Comparison of ENCODE assay signal across 17 cellular contexts in genomic region chr1:42320689-42321088, GRCh38. TPM values are rescaled to one million over a fixed set of nuclear protein-coding genes. Genes with fewer than 3 reads are reported as not detected.
DNase-seq lines count a peak whose midpoint lies in the region; ATAC-seq and TF ChIP-seq lines count a peak whose summit lies in the region.
"Had no signal": no experiment of that assay in that cellular context is flagged by ENCODE, and none has a peak within 500 bp of the region (broad histone marks: within the 10 kb centered on the region; RNA-seq: fewer than 3 reads in every experiment).

No MANE protein-coding gene starts in this region.

- peak overlapping the region; percentile 84 for H3K27ac Mint-ChIP-seq in CD8-positive, alpha-beta T cell
- H3K27ac Mint-ChIP-seq in effector memory CD8-positive, alpha-beta T cell, result peak overlapping the region; percentile 88 to 90
- H3K27ac Mint-ChIP-seq in natural killer cell, result peak overlapping the region; percentile 90

- peak overlapping the region; percentile 88 for H3K4me2 ChIP-seq in BLaER1
- H3K4me2 ChIP-seq: KMS-11 had no signal

- H3K4me3 ChIP-seq in BLaER1, result no peak overlapping the region
- no peak overlapping the region for H3K4me3 ChIP-seq in CD8-positive, alpha-beta T cell (ENCODE audit: low read depth, low read length)
- H3K4me3 ChIP-seq: colonic mucosa had no signal

- no peaks in the 10 kb centered on the region for H3K9me3 Mint-ChIP-seq in CD8-positive, alpha-beta T cell
- H3K9me3 Mint-ChIP-seq in effector memory CD8-positive, alpha-beta T cell, result no peaks in the 10 kb centered on the region
- H3K9me3 Mint-ChIP-seq in natural killer cell, result no peaks in the 10 kb centered on the region

- H3K9me3 ChIP-seq in BLaER1, result no peaks in the 10 kb centered on the region
- H3K9me3 ChIP-seq in CD8-positive, alpha-beta T cell (ENCODE audit: low read length), result no peaks in the 10 kb centered on the region
- H3K9me3 ChIP-seq: colonic mucosa had no signal

- H3K36me3 Mint-ChIP-seq in CD8-positive, alpha-beta T cell, result peaks cover 11% of the 10 kb centered on the region
- H3K36me3 Mint-ChIP-seq in effector memory CD8-positive, alpha-beta T cell (ENCODE audit: insufficient read depth), result no peaks in the 10 kb centered on the region
- no peaks in the 10 kb centered on the region for H3K36me3 Mint-ChIP-seq in natural killer cell

- H3K4me1 Mint-ChIP-seq in CD8-positive, alpha-beta T cell (ENCODE audit: low read depth), result peaks cover 89% of the 10 kb centered on the region
- H3K4me1 Mint-ChIP-seq in effector memory CD8-positive, alpha-beta T cell (ENCODE audit: low read depth in 2 of 2), result peaks cover 55 to 78% of the 10 kb centered on the region in 2 donors
- peaks cover 82 to 84% of the 10 kb centered on the region in 2 donors for H3K4me1 Mint-ChIP-seq in natural killer cell

- peak overlapping the region; percentile 52; the same call in 1 of the 2 replicates for H3K27ac ChIP-seq in BLaER1
- H3K27ac ChIP-seq in CD8-positive, alpha-beta T cell (ENCODE audit: low read depth, low read length), result no peak overlapping the region
- H3K27ac ChIP-seq: C4-2B, colonic mucosa, KMS-11 had no signal

- H3K27me3 ChIP-seq in BLaER1, result no peaks in the 10 kb centered on the region
- no peaks in the 10 kb centered on the region for H3K27me3 ChIP-seq in CD8-positive, alpha-beta T cell (ENCODE audit: insufficient read depth, low read length)
- H3K27me3 ChIP-seq: colonic mucosa had no signal

- CTCF ChIA-PET in CD8-positive, alpha-beta T cell (lab: Charles Lee), result interaction anchor here (0.7 kb wide), 1 partner anchor 762 kb away, joined by 3 read pairs; no protein-coding TSS in a partner anchor

- H3K36me3 ChIP-seq in BLaER1, result peaks cover 5% of the 10 kb centered on the region; the same call in 1 of the 2 replicates
- H3K36me3 ChIP-seq in CD8-positive, alpha-beta T cell (ENCODE audit: insufficient read depth, low read length), result no peaks in the 10 kb centered on the region
- H3K36me3 ChIP-seq: colonic mucosa had no signal

- ATAC-seq in CD8-positive, alpha-beta T cell, result no peak
- ATAC-seq in effector memory CD8-positive, alpha-beta T cell (replicated peaks), result no peak
- ATAC-seq in natural killer cell, result no peak
- no peak for ATAC-seq in GM19023 (IDR thresholded peaks at IDR 0.05; ENCODE audit: unreplicated experiment)

- peaks cover 32% of the 10 kb centered on the region for H3K4me1 ChIP-seq in BLaER1
- H3K4me1 ChIP-seq in CD8-positive, alpha-beta T cell (ENCODE audit: insufficient read depth, low read length), result peaks cover 74% of the 10 kb centered on the region

- no peak for DNase-seq in CD8-positive, alpha-beta T cell
- no peak for DNase-seq in effector memory CD8-positive, alpha-beta T cell
- DNase-seq in natural killer cell, result no peak
- no peak for DNase-seq in germinal center (ENCODE audit: low spot score)
- no peak for DNase-seq in NCI-H2227 (lab: John Stamatoyannopoulos, UW; ENCODE audit: unreplicated experiment)
- DNase-seq: activated CD4-positive, CD25-positive, alpha-beta regulatory T cell; DMS79 treated with DMSO at 0.1 percent for 48 hours; kidney glomerular epithelial cell; NCI-H1436; NCI-H226; NK-92 treated with Interleukin-12 subunit alpha and Interleukin-12 subunit beta, amount 100 ng/mL, for 24 hours; posterior cingulate gyrus had no signal

- intact Hi-C loops in CD8-positive, alpha-beta T cell (cut with DNase I, micrococcal nuclease), result loop anchor here in 1 of 2 experiments (2.0 kb wide), 1 partner anchor 14 kb away; the partner anchor contains the start of gene FOXJ3
- intact Hi-C loops in natural killer cell (cut with micrococcal nuclease), result no loop called here

- H3K4me3 Mint-ChIP-seq in CD8-positive, alpha-beta T cell, result no peak overlapping the region
- H3K4me3 Mint-ChIP-seq in effector memory CD8-positive, alpha-beta T cell, result peak overlapping the region in 1 of 2 donors; percentile 70
- peak overlapping the region; percentile 15 for H3K4me3 Mint-ChIP-seq in natural killer cell

- no peak for TF ChIP-seq CTCF in CD8-positive, alpha-beta T cell (IDR thresholded peaks at IDR 0.05)
- no peak for TF ChIP-seq CTCF in natural killer cell (IDR thresholded peaks at IDR 0.05)

- no peaks in the 10 kb centered on the region for H3K27me3 Mint-ChIP-seq in CD8-positive, alpha-beta T cell (ENCODE audit: low read depth)
- H3K27me3 Mint-ChIP-seq in effector memory CD8-positive, alpha-beta T cell, result no peaks in the 10 kb centered on the region
- no peaks in the 10 kb centered on the region for H3K27me3 Mint-ChIP-seq in natural killer cell (ENCODE audit: low read depth in 2 of 2)

- H3K9ac ChIP-seq in BLaER1, result 0 out of 2 replicates have a peak overlapping the region, but pooled peaks have one; percentile 39
- H3K9ac ChIP-seq: KMS-11 had no signal

- peaks cover 96% of the 10 kb centered on the region for H4K20me1 ChIP-seq in BLaER1

- POLR2A ChIA-PET in CD8-positive, alpha-beta T cell (lab: Charles Lee), result interaction anchor here (0.7 to 2.3 kb wide), 5 partner anchors 8 to 147 kb away, joined by 3 to 17 read pairs (median 4); partner anchors contain the start of gene FOXJ3

RNA-seq across cellular contexts. Expression of gene FOXJ3, which starts 14.3 kb away (rescaled TPM):
- 10 to 100 TPM; 80.6 to 89.3 TPM for total RNA-seq in CD8-positive, alpha-beta T cell
- 10 to 100 TPM; 81.9 to 93.8 (median 82.5) TPM for total RNA-seq in natural killer cell

RNA-seq across cellular contexts. Expression of gene RIMKLA, which starts 59.9 kb away (rescaled TPM):
- under 1 TPM; 0.05 to 0.06 TPM for total RNA-seq in CD8-positive, alpha-beta T cell
- total RNA-seq in natural killer cell, result under 1 TPM; 0.13 to 0.45 (median 0.39) TPM
